Comparison of ENCODE assay signal across 26 cellular contexts in genomic region chr19:2492870-2493269, GRCh38. TPM values are rescaled to one million over a fixed set of nuclear protein-coding genes. Genes with fewer than 3 reads are reported as not detected.
DNase-seq lines count a peak whose midpoint lies in the region; ATAC-seq and TF ChIP-seq lines count a peak whose summit lies in the region.
"Had no signal": no experiment of that assay in that cellular context is flagged by ENCODE, and none has a peak within 500 bp of the region (broad histone marks: within the 10 kb centered on the region; RNA-seq: fewer than 3 reads in every experiment).

No MANE protein-coding gene starts in this region.

- H3K18ac ChIP-seq in mesenchymal stem cell (ENCODE audit: low read depth in 1 of 2, low read length in 2 of 2) = no peak overlapping the region

- TF ChIP-seq RAD21 in SK-N-SH (IDR thresholded peaks at IDR 0.05; ENCODE audit: low read length) = no peak

- H2AFZ ChIP-seq in SK-N-SH (ENCODE audit: low read depth) (no peak overlapping the region), PC-3 (ENCODE audit: low read length) (no peak overlapping the region), mesenchymal stem cell (ENCODE audit: low read depth, low read length) (no peak overlapping the region)

- no peak overlapping the region for H4K8ac ChIP-seq in mesenchymal stem cell (ENCODE audit: low read length)

- H3K36me3 ChIP-seq in SK-N-SH (replicated peaks in 1 of 2; ENCODE audit: control insufficient read depth in 1 of 2, insufficient read depth in 2 of 2, low read length in 1 of 2) (no peaks in the 10 kb centered on the region), PC-3 (ENCODE audit: low read depth, low read length) (no peaks in the 10 kb centered on the region), mesenchymal stem cell (ENCODE audit: control insufficient read depth in 1 of 2, insufficient read depth in 2 of 2, low read depth in 1 of 2, low read length in 2 of 2) (no peaks in the 10 kb centered on the region), lower lobe of right lung (no peaks in the 10 kb centered on the region)
- H3K36me3 ChIP-seq: left ventricle myocardium inferior, neutrophil had no signal

- H3K14ac ChIP-seq in mesenchymal stem cell (ENCODE audit: low read length in 2 of 2) = no peak overlapping the region

- no peak for ATAC-seq in SK-N-SH treated with all-trans-retinoic acid at 6 μM for 48 hours
- ATAC-seq in PC-3 = no peak
- ATAC-seq in lower lobe of right lung = no peak
- ATAC-seq: activated CD8-positive, alpha-beta T cell treated with anti-CD3 and anti-CD28 coated beads for 36 hours; stimulated activated naive B cell treated with anti-CD40 and anti-IgM and Interleukin-4, amounts not matched to agents 10 μg/mL and 1 μg/mL and 100 μg/mL, for 72 hours had no signal

- intact Hi-C loops in PC-3 (cut with micrococcal nuclease) (no loop called here), lower lobe of right lung (cut with DNase I) (no loop called here)

- H3K79me2 ChIP-seq in SK-N-SH (ENCODE audit: insufficient read depth) = peaks cover 3% of the 10 kb centered on the region; the same call in 1 of the 2 replicates
- peaks cover 22% of the 10 kb centered on the region for H3K79me2 ChIP-seq in PC-3 (ENCODE audit: low read length)

- H3K23ac ChIP-seq in mesenchymal stem cell (ENCODE audit: low read length in 2 of 2) = no peak overlapping the region

- H4K20me1 ChIP-seq in SK-N-SH (ENCODE audit: insufficient read depth) = no peaks in the 10 kb centered on the region
- H4K20me1 ChIP-seq in PC-3 (ENCODE audit: low read length) = no peaks in the 10 kb centered on the region

- no peak overlapping the region for H2BK120ac ChIP-seq in mesenchymal stem cell (ENCODE audit: low read depth, low read length)

- H3K27me3 ChIP-seq in SK-N-SH (ENCODE audit: insufficient read depth) (no peaks in the 10 kb centered on the region), PC-3 (ENCODE audit: low read length) (no peaks in the 10 kb centered on the region), mesenchymal stem cell (ENCODE audit: control insufficient read depth in 1 of 2, insufficient read depth in 1 of 2, low read length in 2 of 2) (peaks cover 0 to 10% of the 10 kb centered on the region in 2 experiments), lower lobe of right lung (ENCODE audit: low read depth) (peaks cover 11% of the 10 kb centered on the region)
- H3K27me3 ChIP-seq: testis had no signal

- WGBS in SK-N-SH (ENCODE audit: low lambda C conversion rate) = 81% methylated on average over 7 of the region's 8 CpGs
- 81% methylated on average over 4 of the region's 8 CpGs for WGBS in mesenchymal stem cell

- TF ChIP-seq CTCF in SK-N-SH (IDR thresholded peaks at IDR 0.05) (no peak), PC-3 (conservative IDR thresholded peaks at IDR 0.05; ENCODE audit: low read depth, low read length) (no peak), type B pancreatic cell (conservative IDR thresholded peaks at IDR 0.05) (no peak), lower lobe of right lung (IDR thresholded peaks at IDR 0.05) (no peak), GM13976 (IDR thresholded peaks at IDR 0.05; ENCODE audit: borderline replicate concordance, control extremely low read depth, extremely low read depth, insufficient read depth, missing control alignments) (no peak)

- no peak for TF ChIP-seq EP300 in SK-N-SH (IDR thresholded peaks at IDR 0.05; ENCODE audit: borderline replicate concordance in 1 of 2, low read depth in 1 of 2, low read length in 1 of 2)

- DNase-seq in SK-N-SH (peak; percentile 33), PC-3 (no peak), mesenchymal stem cell (no peak), type B pancreatic cell (ENCODE audit: extremely low spot score, unreplicated experiment) (no peak), lower lobe of right lung (no peak), GM13976 (ENCODE audit: low spot score) (no peak)
- DNase-seq in activated CD4-positive, alpha-beta T cell treated with anti-CD3 and anti-CD28 coated beads, Interleukin-2, amount 50 U/mL, for 48 hours = no peak
- DNase-seq: activated CD4-positive, CD25-positive, alpha-beta regulatory T cell; activated CD8-positive, alpha-beta T cell treated with anti-CD3 and anti-CD28 coated beads for 36 hours; activated gamma-delta T cell treated with Interleukin-2 at 50 U/mL for 16 hours; activated T-cell treated with anti-CD3 and anti-CD28 coated beads for 4 hours; amniotic stem cell; Calu3; left ventricle myocardium inferior; NCI-H1417 treated with DMSO at 0.1 percent for 48 hours; NCI-H2107; NCI-H510A; RPMI8226; stimulated activated CD4-positive, alpha-beta T cell treated with anti-CD3 and anti-CD28 coated beads, Interleukin-2, amount 100 ng/mL, for 48 hours; stimulated activated naive B cell treated with anti-CD40 and anti-IgM and Interleukin-4, amounts not matched to agents 10 μg/mL and 1 μg/mL and 100 μg/mL, for 72 hours; testis had no signal

- no peak overlapping the region for H2BK5ac ChIP-seq in mesenchymal stem cell (ENCODE audit: low read depth, low read length, poor library complexity, severe bottlenecking)

- H3K4me1 Mint-ChIP-seq in type B pancreatic cell (ENCODE audit: unreplicated experiment) = peaks cover 11% of the 10 kb centered on the region

- CTCF ChIA-PET in SK-N-SH (lab: Yijun Ruan, JAX) (interaction anchor here (1.1 to 2.3 kb wide), 3 partner anchors 15 to 86 kb away, joined by 3 to 11 read pairs (median 4); no protein-coding TSS in a partner anchor), PC-3 (lab: Charles Lee) (no interaction called here)

- no peak overlapping the region for H4K91ac ChIP-seq in mesenchymal stem cell (ENCODE audit: low read length)

- H3K27ac ChIP-seq in SK-N-SH (ENCODE audit: low read depth in 2 of 2, low read length in 1 of 2) = 0 out of 4 replicates have a peak overlapping the region, but pooled peaks of 1 of the 2 experiments have one; percentile 64
- 0 out of 2 replicates have a peak overlapping the region, but pooled peaks have one; percentile 89 for H3K27ac ChIP-seq in PC-3 (ENCODE audit: low read length)
- H3K27ac ChIP-seq in mesenchymal stem cell (ENCODE audit: low read length, poor library complexity, severe bottlenecking) = no peak overlapping the region
- no peak overlapping the region for H3K27ac ChIP-seq in lower lobe of right lung
- H3K27ac ChIP-seq: 22Rv1, HL-60, left ventricle myocardium inferior, neutrophil, testis had no signal

- no peak overlapping the region for H2BK15ac ChIP-seq in mesenchymal stem cell (ENCODE audit: low read depth, poor library complexity, severe bottlenecking)

- peak overlapping the region; percentile 45 for H3K4me3 Mint-ChIP-seq in type B pancreatic cell
- H3K4me3 Mint-ChIP-seq: activated CD8-positive, alpha-beta T cell treated with anti-CD3 and anti-CD28 coated beads for 36 hours; dendritic cell treated with granulocyte-macrophage colony-stimulating factor and Interleukin-4, amounts not matched to agents 40 ng/mL and 50 ng/mL, for 4 days; stimulated activated naive B cell treated with anti-CD40 and anti-IgM and Interleukin-4, amounts not matched to agents 10 μg/mL and 1 μg/mL and 100 μg/mL, for 72 hours had no signal

- no peak overlapping the region for H3K4me3 ChIP-seq in SK-N-SH (ENCODE audit: low read depth in 2 of 2, low read length in 1 of 2)
- no peak overlapping the region for H3K4me3 ChIP-seq in PC-3 (ENCODE audit: low read length)
- no peak overlapping the region for H3K4me3 ChIP-seq in mesenchymal stem cell (ENCODE audit: insufficient read depth in 1 of 2, low read depth in 1 of 2, low read length in 2 of 2)
- H3K4me3 ChIP-seq in lower lobe of right lung = no peak overlapping the region
- H3K4me3 ChIP-seq: left ventricle myocardium inferior, testis had no signal

- peaks cover 44% of the 10 kb centered on the region for H3F3A ChIP-seq in SK-N-SH (replicated peaks; ENCODE audit: insufficient read depth)
- no peaks in the 10 kb centered on the region for H3F3A ChIP-seq in PC-3 (ENCODE audit: low read length, unreplicated experiment)

- no peaks in the 10 kb centered on the region for H3K36me3 Mint-ChIP-seq in type B pancreatic cell
- H3K36me3 Mint-ChIP-seq: stimulated activated naive B cell treated with anti-CD40 and anti-IgM and Interleukin-4, amounts not matched to agents 10 μg/mL and 1 μg/mL and 100 μg/mL, for 72 hours had no signal

- POLR2A ChIA-PET in SK-N-SH (lab: Yijun Ruan, JAX) = no interaction called here
- POLR2A ChIA-PET in PC-3 (lab: Charles Lee; ENCODE audit: unreplicated experiment) = no interaction called here

- H3K9me3 ChIP-seq in SK-N-SH (no peaks in the 10 kb centered on the region), PC-3 (ENCODE audit: low read length) (no peaks in the 10 kb centered on the region), mesenchymal stem cell (ENCODE audit: control insufficient read depth, low read length) (no peaks in the 10 kb centered on the region), lower lobe of right lung (no peaks in the 10 kb centered on the region)
- H3K9me3 ChIP-seq: left ventricle myocardium inferior, neutrophil, testis had no signal

- H3K27ac Mint-ChIP-seq in type B pancreatic cell = no peak overlapping the region
- H3K27ac Mint-ChIP-seq: activated CD8-positive, alpha-beta T cell treated with anti-CD3 and anti-CD28 coated beads for 36 hours; dendritic cell treated with granulocyte-macrophage colony-stimulating factor and Interleukin-4, amounts not matched to agents 40 ng/mL and 50 ng/mL, for 4 days; stimulated activated naive B cell treated with anti-CD40 and anti-IgM and Interleukin-4, amounts not matched to agents 10 μg/mL and 1 μg/mL and 100 μg/mL, for 72 hours had no signal

- H3K9me2 ChIP-seq in SK-N-SH (no peaks in the 10 kb centered on the region), PC-3 (replicated peaks; ENCODE audit: low read length) (no peaks in the 10 kb centered on the region)

- H2AK5ac ChIP-seq in mesenchymal stem cell (ENCODE audit: low read length, severe bottlenecking) = peak overlapping the region; percentile 97

- no peak overlapping the region for H3K4ac ChIP-seq in mesenchymal stem cell (ENCODE audit: low read depth in 1 of 2, low read length in 2 of 2)

- peaks cover 19% of the 10 kb centered on the region for H3K27me3 Mint-ChIP-seq in type B pancreatic cell

- H3K4me2 ChIP-seq in SK-N-SH = no peak overlapping the region
- peak overlapping the region; percentile 98; the same call in 1 of the 2 replicates for H3K4me2 ChIP-seq in PC-3 (ENCODE audit: low read length)
- no peak overlapping the region for H3K4me2 ChIP-seq in mesenchymal stem cell (ENCODE audit: low read length, poor library complexity, severe bottlenecking)

- no TSS peak for BruUV-seq in PC-3 (replicated peaks; lab: Mats Ljungman, UMichigan)

- no peaks in the 10 kb centered on the region for H3K79me1 ChIP-seq in mesenchymal stem cell (replicated peaks; ENCODE audit: low read length, poor library complexity, severe bottlenecking)

- H3K4me1 ChIP-seq in SK-N-SH (ENCODE audit: control insufficient read depth in 1 of 2, insufficient read depth in 2 of 2, low read depth in 1 of 2, low read length in 1 of 2) (peaks cover 18 to 22% of the 10 kb centered on the region in 2 experiments; a peak in 3 of 4 replicates), PC-3 (ENCODE audit: insufficient read depth, low read length) (peaks cover 37% of the 10 kb centered on the region), mesenchymal stem cell (ENCODE audit: control insufficient read depth, insufficient read depth, low read depth, low read length) (peaks cover 44% of the 10 kb centered on the region), lower lobe of right lung (peaks cover 64% of the 10 kb centered on the region)

- H3K9ac ChIP-seq in SK-N-SH (no peak overlapping the region), PC-3 (ENCODE audit: low read length) (no peak overlapping the region), mesenchymal stem cell (ENCODE audit: low read length) (no peak overlapping the region)

- no peak overlapping the region for H2BK12ac ChIP-seq in mesenchymal stem cell (ENCODE audit: low read length in 2 of 2)

- in situ Hi-C loops in GM13976 (cut with MboI; ENCODE audit: low sequenced_read_pairs, unreplicated experiment) = no loop called here

- no peaks in the 10 kb centered on the region for H3K9me3 Mint-ChIP-seq in type B pancreatic cell
- H3K9me3 Mint-ChIP-seq: activated CD8-positive, alpha-beta T cell treated with anti-CD3 and anti-CD28 coated beads for 36 hours; dendritic cell treated with granulocyte-macrophage colony-stimulating factor and Interleukin-4, amounts not matched to agents 40 ng/mL and 50 ng/mL, for 4 days; stimulated activated naive B cell treated with anti-CD40 and anti-IgM and Interleukin-4, amounts not matched to agents 10 μg/mL and 1 μg/mL and 100 μg/mL, for 72 hours had no signal

RNA-seq across cellular contexts. Expression of gene GADD45B, which starts 16.9 kb away (rescaled TPM):
- polyA plus RNA-seq in SK-N-SH (2012; rRNA removed) = 54.0 and 67.6 TPM in 2 replicates
- 29.6 and 31.6 TPM in 2 replicates for polyA plus RNA-seq in SK-N-SH (2012; cell fraction: cytosol; rRNA removed)
- polyA plus RNA-seq in SK-N-SH (2012; cell fraction: nucleus; rRNA removed) = 134 and 135 TPM in 2 replicates
- total RNA-seq in PC-3 (2014; rRNA removed) (137 and 154 TPM in 2 replicates), type B pancreatic cell (ENCODE audit: low replicate concordance) (31.1 and 67.3 TPM in 2 replicates), lower lobe of right lung (89.9 TPM)
- polyA plus RNA-seq in mesenchymal stem cell (2013, experiment 1 of 2) = 57.8 TPM
- polyA plus RNA-seq in mesenchymal stem cell (2013, experiment 2 of 2) = 51.9 TPM

RNA-seq across cellular contexts. Expression of gene LMNB2, which starts 36.1 kb away (rescaled TPM):
- polyA plus RNA-seq in SK-N-SH (2012; rRNA removed) = 106 and 116 TPM in 2 replicates
- 56.9 and 85.5 TPM in 2 replicates for polyA plus RNA-seq in SK-N-SH (2012; cell fraction: cytosol; rRNA removed)
- polyA plus RNA-seq in SK-N-SH (2012; cell fraction: nucleus; rRNA removed) = 122 and 126 TPM in 2 replicates
- total RNA-seq in PC-3 (2014; rRNA removed) = 220 and 327 TPM in 2 replicates
- 37.7 TPM for polyA plus RNA-seq in mesenchymal stem cell (2013, experiment 1 of 2)
- 35.4 TPM for polyA plus RNA-seq in mesenchymal stem cell (2013, experiment 2 of 2)
- total RNA-seq in type B pancreatic cell (ENCODE audit: low replicate concordance) = 63.6 and 116 TPM in 2 replicates
- 20.9 TPM for total RNA-seq in lower lobe of right lung
